1 cellular context compared by ENCODE assay signal in the genomic region with DNA sequence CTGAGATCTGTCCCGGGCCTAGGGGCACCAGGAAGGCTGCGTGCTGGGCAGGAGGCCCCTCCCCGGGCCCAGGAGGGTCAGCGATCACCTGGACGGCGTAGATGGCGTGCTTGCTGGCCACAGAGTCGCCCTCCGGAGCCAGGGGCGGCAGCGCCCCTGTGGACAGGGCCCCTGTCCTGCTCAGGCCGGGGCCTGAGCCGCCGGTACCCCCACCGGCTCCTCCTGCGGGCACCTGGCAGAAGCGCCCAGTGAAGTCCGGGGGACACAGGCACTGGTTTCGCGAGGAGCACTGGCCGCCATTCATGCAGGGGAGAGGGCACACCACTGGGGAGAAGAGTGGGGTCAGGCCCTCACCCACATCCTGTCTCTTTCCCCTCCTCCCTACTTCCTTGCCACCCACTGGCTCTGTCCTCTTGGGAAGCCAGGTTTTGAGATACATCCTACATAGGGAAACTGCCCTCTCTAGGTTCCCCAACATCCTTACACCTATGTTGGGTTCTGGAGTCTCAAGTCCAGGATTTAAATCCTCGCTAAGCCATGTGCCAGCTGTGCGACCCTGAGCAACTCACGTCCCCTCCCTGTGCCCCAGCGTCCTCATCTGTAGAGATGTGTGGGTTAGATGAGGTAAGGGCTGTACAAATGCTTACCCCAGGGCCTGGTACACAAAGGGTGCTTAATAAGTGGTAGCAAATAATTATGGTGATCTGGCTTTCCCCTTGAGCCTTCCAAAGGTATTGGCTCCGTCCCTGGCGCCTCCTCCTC.
TF ChIP-seq lines count a peak whose summit lies in the region.

No MANE protein-coding gene starts in this region.

TF ChIP-seq in HEK293, 187 proteins besides CTCF, POLR2A, EP300 and RAD21:
- no peak for TF ChIP-seq REPIN1 (tag by site-specific recombination; IDR thresholded peaks at IDR 0.05; ENCODE audit: low read depth)
- 0 out of 2 replicates have a peak, but pooled peaks have one; percentile 7 for TF ChIP-seq EGR2 (tag by site-specific recombination; IDR thresholded peaks at IDR 0.05; ENCODE audit: low read depth)
